9 cellular contexts compared by ENCODE assay signal in the genomic region with DNA sequence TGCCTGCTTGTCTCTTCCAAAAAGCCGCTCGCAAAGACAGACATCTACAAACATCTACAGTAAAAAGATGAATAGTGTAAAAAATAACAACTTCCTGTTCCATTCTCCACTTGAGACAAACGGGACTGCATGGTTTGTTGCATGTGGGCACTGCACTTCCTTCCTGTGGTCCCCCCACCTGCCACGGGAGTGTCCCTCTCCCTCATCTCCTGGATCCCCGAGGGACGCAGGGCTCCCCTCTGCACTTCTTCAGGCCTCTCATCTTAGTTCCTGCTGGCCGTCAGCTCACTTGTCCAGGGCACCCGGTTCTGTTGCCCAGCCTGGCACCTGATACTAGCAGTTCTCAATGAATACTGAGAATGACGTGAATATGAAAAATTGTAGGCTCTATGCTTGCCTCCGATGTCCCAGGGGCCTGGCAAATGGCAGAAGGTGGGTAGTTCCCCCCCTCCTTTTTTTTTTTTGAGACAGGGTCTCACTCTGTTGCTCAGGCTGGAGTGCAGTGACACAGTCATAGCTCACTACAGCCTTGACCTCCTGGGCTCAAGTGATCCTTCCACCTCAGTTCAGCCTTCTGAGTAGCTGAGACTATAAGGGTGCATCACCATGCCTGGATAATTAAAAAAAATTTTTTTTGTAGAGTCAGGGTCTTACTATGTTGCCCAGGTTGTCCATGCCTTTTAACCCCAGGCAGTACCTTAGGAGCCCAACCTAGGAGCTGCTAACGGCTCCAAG. TPM values are rescaled to one million over a fixed set of nuclear protein-coding genes. Genes with fewer than 3 reads are reported as not detected.
DNase-seq lines count a peak whose midpoint lies in the region; ATAC-seq, FAIRE-seq and TF ChIP-seq lines count a peak whose summit lies in the region.
"Had no signal": no experiment of that assay in that cellular context is flagged by ENCODE, and none has a peak within 500 bp of the region (broad histone marks: within the 10 kb centered on the region; RNA-seq: fewer than 3 reads in every experiment).

No MANE protein-coding gene starts in this region.

- POLR2A ChIA-PET in H1 (lab: Charles Lee; ENCODE audit: partially characterized antibody): no interaction called here

- no peaks in the 10 kb centered on the region for H3K79me1 ChIP-seq in H1 (ENCODE audit: low read depth, low read length)

- no peak overlapping the region for H2BK5ac ChIP-seq in H1 (ENCODE audit: low read depth, low read length)

- H4K91ac ChIP-seq in H1 (replicated peaks; ENCODE audit: insufficient read length, low read length): no peak overlapping the region

- no peaks in the 10 kb centered on the region for H3K9me3 ChIP-seq in H1 (ENCODE audit: insufficient read depth in 2 of 2, low read depth in 1 of 2, low read length in 1 of 2)
- H3K9me3 ChIP-seq in stomach: no peaks in the 10 kb centered on the region

- ATAC-seq in GM21515 (IDR thresholded peaks at IDR 0.05; ENCODE audit: unreplicated experiment) (no peak), HG02571 (IDR thresholded peaks at IDR 0.05; ENCODE audit: unreplicated experiment) (no peak)

- H3K36me3 ChIP-seq in H1 (ENCODE audit: control insufficient read depth in 2 of 4, insufficient read depth in 4 of 4, low read length in 3 of 4) (no peaks in the 10 kb centered on the region; a peak in 1 of 8 replicates), stomach (no peaks in the 10 kb centered on the region)

- no peak overlapping the region for H2AFZ ChIP-seq in H1 (ENCODE audit: low read length)

- H4K8ac ChIP-seq in H1 (ENCODE audit: extremely low read depth, insufficient read depth, low read length): peak overlapping the region; percentile 1; the same call in 1 of the 2 replicates

- no peak overlapping the region for H3K56ac ChIP-seq in H1 (replicated peaks; ENCODE audit: insufficient read length, low read depth, low read length)

- TF ChIP-seq CTCF in H1 (IDR thresholded peaks at IDR 0.05; ENCODE audit: control extremely low read depth in 1 of 3, insufficient read depth in 1 of 3, low read depth in 1 of 3, low read length in 3 of 3) (no peak), stomach (IDR thresholded peaks at IDR 0.05) (no peak)

- CTCF ChIA-PET in H1 (lab: Charles Lee; ENCODE audit: partially characterized antibody): no interaction called here

- H3K9ac ChIP-seq in H1 (replicated peaks in 1 of 4; ENCODE audit: extremely low read depth in 1 of 4, low read depth in 3 of 4, low read length in 3 of 4): no peak overlapping the region
- H3K9ac ChIP-seq: KMS-11 had no signal

- H3K27ac ChIP-seq in H1 (ENCODE audit: low read depth, low read length): no peak overlapping the region
- peak overlapping the region in 4 of 5 donors; percentile 49 to 65 (median 58) for H3K27ac ChIP-seq in stomach
- H3K27ac ChIP-seq: KMS-11 had no signal

- H2BK12ac ChIP-seq in H1 (ENCODE audit: low read depth, low read length): no peak overlapping the region

- no peak overlapping the region for H3K23ac ChIP-seq in H1 (ENCODE audit: insufficient read length)

- H3K79me2 ChIP-seq in H1 (ENCODE audit: control insufficient read depth in 1 of 2, insufficient read depth in 2 of 2, low read length in 2 of 2): peaks cover under 1 to 9% of the 10 kb centered on the region in 2 experiments

- H3K23me2 ChIP-seq in H1 (ENCODE audit: low read depth, low read length): peaks cover 6% of the 10 kb centered on the region; the same call in 1 of the 2 replicates

- H4K20me1 ChIP-seq in H1 (replicated peaks in 1 of 2; ENCODE audit: control insufficient read depth in 1 of 2, insufficient read depth in 2 of 2, low read length in 2 of 2): peaks cover 4 to 6% of the 10 kb centered on the region in 2 experiments

- no peak overlapping the region for H3K18ac ChIP-seq in H1 (ENCODE audit: extremely low read depth, low read length)

- WGBS in H1 (ENCODE audit: extremely low coverage in 1 of 2, insufficient coverage in 1 of 2, insufficient read length in 1 of 2, insufficient replicate concordance in 2 of 2, low coverage in 1 of 2, low lambda C conversion rate in 2 of 2, missing lambda C conversion rate in 1 of 2), 2 experiments: 89% methylated on average over 11 of the region's 11 CpGs; no CpG with 5 or more reads in 1 of the 2 experiments
- WGBS in stomach, 5 donors: 55 to 67% (median 63%) methylated on average over 11 of the region's 11 CpGs

- no peak overlapping the region for H3K4me2 ChIP-seq in H1 (ENCODE audit: insufficient read depth in 1 of 2, low read depth in 2 of 2, low read length in 2 of 2)
- H3K4me2 ChIP-seq: KMS-11 had no signal

- TF ChIP-seq EP300 in H1 (IDR thresholded peaks at IDR 0.05; ENCODE audit: borderline replicate concordance in 1 of 2, low read depth in 2 of 2, low read length in 2 of 2): no peak
- no peak for TF ChIP-seq EP300 in stomach (IDR thresholded peaks at IDR 0.05)

- TF ChIP-seq RAD21 in H1 (IDR thresholded peaks at IDR 0.05 in 1 of 2, conservative IDR thresholded peaks at IDR 0.05 in 1 of 2; ENCODE audit: low read depth in 2 of 2, low read length in 2 of 2): no peak

- no peak overlapping the region for H4K5ac ChIP-seq in H1 (ENCODE audit: insufficient read length, low read depth, low read length)

- DNase-seq in SHP77 (lab: John Stamatoyannopoulos, UW) (peak; percentile 6 to 22), SHP77 treated with DMSO at 0.1 percent for 48 hours (lab: John Stamatoyannopoulos, UW) (no peak), T-helper 2 cell (peak in 3 of 5 experiments; percentile 44 to 68 (median 47)), H1 (ENCODE audit: low read depth in 1 of 2, low spot score in 2 of 2) (no peak), stomach (no peak), SW480 (ENCODE audit: low spot score) (no peak)

- H2BK15ac ChIP-seq in H1 (ENCODE audit: low read length): no peak overlapping the region

- H3K4me3 ChIP-seq in H1 (ENCODE audit: extremely low read depth in 1 of 4, insufficient read depth in 2 of 4, low read depth in 3 of 4, low read length in 4 of 4) (no peak overlapping the region), stomach (no peak overlapping the region)

- intact Hi-C loops in stomach (cut with DNase I; ENCODE audit: low total_unique reads): no loop called here

- H3K14ac ChIP-seq in H1 (ENCODE audit: insufficient read length): no peak overlapping the region

- TF ChIP-seq POLR2A in H1 (IDR thresholded peaks at IDR 0.05; ENCODE audit: control extremely low read depth in 1 of 2, low read depth in 2 of 2, low read length in 2 of 2) (no peak), stomach (IDR thresholded peaks at IDR 0.05) (no peak)

- no peak overlapping the region for H3K4ac ChIP-seq in H1 (replicated peaks; ENCODE audit: insufficient read length, low read depth, low read length)

- H2BK20ac ChIP-seq in H1 (ENCODE audit: low read length): no peak overlapping the region

- FAIRE-seq in H1 (lab: Jason Lieb, UNC): no peak

- H2AK5ac ChIP-seq in H1 (ENCODE audit: low read depth, low read length): no peak overlapping the region

- no peak overlapping the region for H2BK120ac ChIP-seq in H1 (replicated peaks; ENCODE audit: low read depth, low read length)

- H3K27me3 ChIP-seq in H1 (replicated peaks in 1 of 4; ENCODE audit: control insufficient read depth in 3 of 4, extremely low read depth in 1 of 4, insufficient read depth in 3 of 4, low read length in 3 of 4) (no peaks in the 10 kb centered on the region), stomach (no peaks in the 10 kb centered on the region)

- H3K4me1 ChIP-seq in H1 (replicated peaks in 1 of 4; ENCODE audit: control insufficient read depth in 3 of 4, insufficient read depth in 4 of 4, low read length in 3 of 4) (peaks cover 2 to 11% (median 7%) of the 10 kb centered on the region in 4 experiments), stomach (peaks cover 30 to 46% (median 40%) of the 10 kb centered on the region in 4 donors)

TF ChIP-seq in H1, 55 proteins besides CTCF, POLR2A, EP300 and RAD21:
- TF ChIP-seq POU5F1 (IDR thresholded peaks at IDR 0.05; ENCODE audit: low read depth, low read length) (no peak), TBP (IDR thresholded peaks at IDR 0.05; ENCODE audit: low read depth, low read length) (no peak), RXRA (IDR thresholded peaks at IDR 0.05; ENCODE audit: insufficient read depth, low read depth, low read length) (no peak), KDM4A (IDR thresholded peaks at IDR 0.05; ENCODE audit: low read depth, low read length, severe bottlenecking) (no peak), SP2 (IDR thresholded peaks at IDR 0.05; ENCODE audit: low read length) (no peak), SIX5 (IDR thresholded peaks at IDR 0.05; ENCODE audit: low read depth, low read length) (no peak), NRF1 (IDR thresholded peaks at IDR 0.05; ENCODE audit: low read depth, low read length) (no peak), GTF2F1 (IDR thresholded peaks at IDR 0.05; ENCODE audit: borderline replicate concordance, low read depth, low read length) (no peak)
- TF ChIP-seq, protein P1, sequence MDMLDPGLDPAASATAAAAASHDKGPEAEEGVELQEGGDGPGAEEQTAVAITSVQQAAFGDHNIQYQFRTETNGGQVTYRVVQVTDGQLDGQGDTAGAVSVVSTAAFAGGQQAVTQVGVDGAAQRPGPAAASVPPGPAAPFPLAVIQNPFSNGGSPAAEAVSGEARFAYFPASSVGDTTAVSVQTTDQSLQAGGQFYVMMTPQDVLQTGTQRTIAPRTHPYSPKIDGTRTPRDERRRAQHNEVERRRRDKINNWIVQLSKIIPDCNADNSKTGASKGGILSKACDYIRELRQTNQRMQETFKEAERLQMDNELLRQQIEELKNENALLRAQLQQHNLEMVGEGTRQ (IDR thresholded peaks at IDR 0.05; ENCODE audit: low read length): no peak

RNA-seq across cellular contexts. Expression of a gene that starts 3.5 kb away (rescaled TPM):
- total RNA-seq in H1 (2021; fragmentation: NEBNext Ultra II Directional; extraction: Animal tissue kit (Norgen Biotek cat#: 25700)): 130 and 134 TPM in 2 replicates
- polyA plus RNA-seq in H1 (2011; rRNA removed) (84.6 and 123 TPM in 2 replicates), stomach (10 to 100 TPM; 56.5 to 90.3 (median 61.8) TPM)
- polyA plus RNA-seq in H1 (2011; cell fraction: cytosol; rRNA removed): 180 TPM
- polyA plus RNA-seq in H1 (2011; cell fraction: nucleus; rRNA removed): 156 TPM
- 95.8 to 111 TPM (median 101 TPM) in 4 replicates for polyA plus RNA-seq in H1 (2012, experiment 1 of 2)
- polyA plus RNA-seq in H1 (2012, experiment 2 of 2): 24.2 TPM
- 73.2 TPM for polyA plus RNA-seq in H1 (2013, experiment 1 of 2)
- polyA plus RNA-seq in H1 (2013, experiment 2 of 2): 65.8 TPM
- polyA minus RNA-seq in H1 (2011; rRNA and poly(A)+ RNA removed): 64.1 and 66.9 TPM in 2 replicates
- polyA minus RNA-seq in H1 (2011; cell fraction: cytosol; rRNA and poly(A)+ RNA removed): 83.5 TPM
- 96.2 TPM for polyA minus RNA-seq in H1 (2011; cell fraction: nucleus; rRNA and poly(A)+ RNA removed)
- 100 to 1,000 TPM in 4 of 5 donors, 10 to 100 TPM in 1; 76.4 to 522 (median 201) TPM for total RNA-seq in stomach

Comparison
In these comparisons a context has a peak if more than half of its experiments do, and no peak if none do; other contexts are left out.
1. DNase-seq: peak in SHP77 (2 of 2) and T-helper 2 cell (3 of 5); none in SHP77 treated with DMSO at 0.1 percent for 48 hours (single experiment), H1 (0 of 2), stomach (single experiment) and SW480 (single experiment).